In genomic region chr2:219543596-219544358, GRCh38 we compare ENCODE assay signal across 8 cellular contexts. TPM values are rescaled to one million over a fixed set of nuclear protein-coding genes. Genes with fewer than 3 reads are reported as not detected.
DNase-seq lines count a peak whose midpoint lies in the region; ATAC-seq, FAIRE-seq and TF ChIP-seq lines count a peak whose summit lies in the region.

Gene CHPF, minus strand, starts transcription at chr2:219543809. Its CDS starts 271 bp downstream, at chr2:219543538.
Gene TMEM198, plus strand, starts transcription at chr2:219544028. Its CDS starts 700 bp downstream, at chr2:219544728.

- peak within 1 kb of the TSS; percentile 84 for H4K91ac ChIP-seq in trophoblast cell (ENCODE audit: low read depth, low read length)

- TF ChIP-seq POLR2A in GM12892 (IDR thresholded peaks at IDR 0.05; ENCODE audit: low read depth, low read length) (no peak), adrenal gland (IDR thresholded peaks at IDR 0.05) (peak; percentile 47 to 82), heart left ventricle (IDR thresholded peaks at IDR 0.05) (peak in 1 of 2 donors; percentile 75), transverse colon (IDR thresholded peaks at IDR 0.05) (peak; percentile 72)

- ATAC-seq in HG02840 (IDR thresholded peaks at IDR 0.05; ENCODE audit: low FRiP score, unreplicated experiment): peak; percentile 77
- peak; percentile 92 to 95 (median 93) for ATAC-seq in heart left ventricle

- WGBS in adrenal gland, 4 donors: 1 to 2% (median 2%) methylated on average over 9 to 75 of the region's 75 CpGs
- 0 to 1% (median 1%) methylated on average over 26 to 75 of the region's 75 CpGs for WGBS in heart left ventricle, 4 donors
- no CpG with 5 or more reads among the region's 75 CpGs for WGBS in trophoblast cell (ENCODE audit: extremely low coverage, insufficient coverage, insufficient read length)
- WGBS in transverse colon (ENCODE audit: low coverage in 1 of 2), 2 donors: 3% methylated on average over 49 of the region's 75 CpGs; no CpG with 5 or more reads in 1 of the 2 donors

- no peak within 1 kb of the TSS for H2AK5ac ChIP-seq in trophoblast cell (ENCODE audit: low read length)

- TF ChIP-seq CTCF in adrenal gland (IDR thresholded peaks at IDR 0.05) (no peak), heart left ventricle (IDR thresholded peaks at IDR 0.05) (no peak), transverse colon (IDR thresholded peaks at IDR 0.05) (no peak)

- H4K8ac ChIP-seq in trophoblast cell (ENCODE audit: low read depth, low read length): peak within 1 kb of the TSS; percentile 82

- peak within 1 kb of the TSS; percentile 82 for H2BK5ac ChIP-seq in trophoblast cell (ENCODE audit: low read depth, low read length, poor library complexity)

- DNase-seq in GM12892 (ENCODE audit: insufficient read length) (peak; percentile 99), NCI-H1436 treated with DMSO at 0.1 percent for 48 hours (lab: John Stamatoyannopoulos, UW) (peak; percentile 93), T follicular helper cell (ENCODE audit: low read depth) (peak; percentile 87), adrenal gland (peak; percentile 99 to 100 (median 99)), heart left ventricle (peak; percentile 97 to 99 (median 98)), trophoblast cell (peak; percentile 95 to 97), transverse colon (peak; percentile 98)

- in situ Hi-C loops in transverse colon (cut with MboI; ENCODE audit: low pct_ligation_motif_present in 1 of 4, low pct_unique_long_range_greater_than_20kb in 1 of 4, low sequenced_read_pairs in 3 of 4): no loop called here

- H3K9me3 ChIP-seq in adrenal gland (replicated peaks in 1 of 3) (no peaks in the 10 kb centered on the region), heart left ventricle (no peaks in the 10 kb centered on the region), trophoblast cell (ENCODE audit: insufficient read depth, low read depth, low read length) (no peaks in the 10 kb centered on the region), transverse colon (no peaks in the 10 kb centered on the region)

- no peak for TF ChIP-seq EP300 in transverse colon (IDR thresholded peaks at IDR 0.05; ENCODE audit: low read depth)

- peak within 1 kb of the TSS; percentile 29 for H2BK120ac ChIP-seq in trophoblast cell (ENCODE audit: insufficient read depth, low read length, poor library complexity)

- peaks cover 0 to 25% of the 10 kb centered on the region in 2 donors for H3K36me3 ChIP-seq in adrenal gland (replicated peaks in 1 of 2)
- H3K36me3 ChIP-seq in heart left ventricle: peaks cover 0 to 29% (median 26%) of the 10 kb centered on the region in 9 donors
- H3K36me3 ChIP-seq in trophoblast cell (ENCODE audit: control insufficient read depth in 1 of 2, insufficient read depth in 2 of 2, low read length in 2 of 2): peaks cover 27 to 28% of the 10 kb centered on the region in 2 experiments
- H3K36me3 ChIP-seq in transverse colon: peaks cover 0 to 4% (median 0%) of the 10 kb centered on the region in 4 donors

- H3K4me1 ChIP-seq in adrenal gland (replicated peaks in 1 of 2) (peaks cover 10 to 24% of the 10 kb centered on the region in 2 donors), heart left ventricle (peaks cover 0 to 35% (median 25%) of the 10 kb centered on the region in 12 donors), trophoblast cell (ENCODE audit: control insufficient read depth in 1 of 2, insufficient read depth in 2 of 2, low read length in 2 of 2) (peaks cover 4 to 16% of the 10 kb centered on the region in 2 experiments), transverse colon (peaks cover 11 to 30% (median 22%) of the 10 kb centered on the region in 4 donors)

- peak within 1 kb of the TSS; percentile 53 for H3K4ac ChIP-seq in trophoblast cell (ENCODE audit: low read depth, low read length)

- intact Hi-C loops in adrenal gland (cut with DNase I) (loop anchor here (5.0 kb wide), 2 partner anchors 99 to 144 kb away; no protein-coding TSS in a partner anchor), heart left ventricle (cut with DNase I) (loop anchor here (1.0 to 10.0 kb wide), 12 partner anchors 54 to 149 kb away; partner anchors contain the start of gene STK11IP (in 1 of the 10)), transverse colon (cut with DNase I; ENCODE audit: low total_unique reads) (no loop called here)

- peak within 1 kb of the TSS; percentile 54 to 96 (median 84) for H3K27ac ChIP-seq in adrenal gland
- H3K27ac ChIP-seq in heart left ventricle: peak within 1 kb of the TSS; percentile 43 to 97 (median 88)
- peak within 1 kb of the TSS; percentile 85 for H3K27ac ChIP-seq in trophoblast cell (ENCODE audit: low read depth, low read length)
- peak within 1 kb of the TSS; percentile 92 to 97 (median 94) for H3K27ac ChIP-seq in transverse colon

- H2AFZ ChIP-seq in trophoblast cell (ENCODE audit: insufficient read depth, low read length, poor library complexity): peak within 1 kb of the TSS; percentile 59

- H3K27me3 ChIP-seq in adrenal gland (no peaks in the 10 kb centered on the region), heart left ventricle (peaks cover 0 to 21% (median 0%) of the 10 kb centered on the region in 9 donors), trophoblast cell (ENCODE audit: insufficient read depth, low read length) (no peaks in the 10 kb centered on the region), transverse colon (no peaks in the 10 kb centered on the region)

- peak within 1 kb of the TSS; percentile 88 for H3K14ac ChIP-seq in trophoblast cell (ENCODE audit: low read length)

- H3K79me1 ChIP-seq in trophoblast cell (ENCODE audit: low read length): peaks cover 7% of the 10 kb centered on the region

- peak within 1 kb of the TSS; percentile 71 for H4K12ac ChIP-seq in trophoblast cell (ENCODE audit: low read depth, low read length)

- H3K4me3 ChIP-seq in adrenal gland (peak within 1 kb of the TSS; percentile 40 to 86 (median 61)), heart left ventricle (peak within 1 kb of the TSS; percentile 46 to 92 (median 73)), trophoblast cell (ENCODE audit: low read depth, low read length) (peak within 1 kb of the TSS; percentile 92), transverse colon (peak within 1 kb of the TSS; percentile 46 to 82 (median 74))

- peak within 1 kb of the TSS; percentile 81 for H3K18ac ChIP-seq in trophoblast cell (ENCODE audit: low read length)

- peak within 1 kb of the TSS; percentile 41 for H2BK12ac ChIP-seq in trophoblast cell (ENCODE audit: low read length)

- peaks cover 8% of the 10 kb centered on the region for H3K79me2 ChIP-seq in trophoblast cell (ENCODE audit: control insufficient read depth, insufficient read depth, low read length, poor library complexity)

- H3K23ac ChIP-seq in trophoblast cell (ENCODE audit: low read length): no peak within 1 kb of the TSS

- peak within 1 kb of the TSS; percentile 96 for H3K4me2 ChIP-seq in trophoblast cell (ENCODE audit: low read length)

- peak within 1 kb of the TSS; percentile 88 for H3K9ac ChIP-seq in trophoblast cell (ENCODE audit: low read length)

- FAIRE-seq in GM12892 (lab: Jason Lieb, UNC): peak; percentile 98

RNA-seq across cellular contexts. Expression of gene CHPF, which starts in this region (rescaled TPM):
- 0.61 TPM for polyA plus RNA-seq in GM12892 (2012; ENCODE audit: missing spikeins)
- total RNA-seq in adrenal gland (100 to 1,000 TPM in 3 of 8 donors, 10 to 100 TPM in 5; 42.0 to 196 (median 88.6) TPM), heart left ventricle (100 to 1,000 TPM in 6 of 9 donors, 10 to 100 TPM in 3; 77.9 to 196 (median 138) TPM), transverse colon (10 to 100 TPM; 21.1 to 58.2 (median 52.1) TPM)
- polyA plus RNA-seq in adrenal gland (10 to 100 TPM in 2 of 3 donors, 1 to 10 TPM in 1; 9.1 to 49.8 (median 44.2) TPM), heart left ventricle (100 to 1,000 TPM in 1 of 2 donors, 10 to 100 TPM in 1; 74.1 to 209 TPM)
- polyA plus RNA-seq in trophoblast cell (2013): 150 and 167 TPM in 2 replicates

RNA-seq across cellular contexts. Expression of gene TMEM198, which starts in this region (rescaled TPM):
- 0.19 TPM for polyA plus RNA-seq in GM12892 (2012; ENCODE audit: missing spikeins)
- 10 to 100 TPM in 5 of 8 donors, 1 to 10 TPM in 3; 6.2 to 16.2 (median 10.4) TPM for total RNA-seq in adrenal gland
- 10 to 100 TPM in 2 of 3 donors, 1 to 10 TPM in 1; 7.5 to 12.1 (median 10.2) TPM for polyA plus RNA-seq in adrenal gland
- 1 to 10 TPM in 8 of 9 donors, under 1 TPM in 1; 0.65 to 4.7 (median 2.3) TPM for total RNA-seq in heart left ventricle
- 10 to 100 TPM in 1 of 2 donors, 1 to 10 TPM in 1; 2.2 to 10.2 TPM for polyA plus RNA-seq in heart left ventricle
- 5.0 and 5.5 TPM in 2 replicates for polyA plus RNA-seq in trophoblast cell (2013)
- 1 to 10 TPM in 3 of 4 donors, not detected in 1; 1.1 to 4.4 (median 1.2) TPM for total RNA-seq in transverse colon

Comparison
In these comparisons a context has a peak if more than half of its experiments do, and no peak if none do; other contexts are left out.
1. Peak in every context shown above with its lines: DNase-seq, ATAC-seq, H3K4me3 ChIP-seq and H3K27ac ChIP-seq.